14 cellular contexts compared by ENCODE assay signal in genomic region chr5:124206540-124206939, GRCh38.
"Had no signal": no experiment of that assay in that cellular context is flagged by ENCODE, and none has a peak within 500 bp of the region (broad histone marks: within the 10 kb centered on the region; RNA-seq: fewer than 3 reads in every experiment).

No MANE protein-coding gene starts in this region.

- H3K27ac ChIP-seq: lower lobe of right lung, stomach, thoracic aorta had no signal

- H3K4me1 ChIP-seq: lower lobe of right lung, stomach had no signal

- H3K36me3 ChIP-seq: lower lobe of right lung, stomach, thoracic aorta had no signal

- H3K27me3 ChIP-seq: stomach had no signal

- DNase-seq: activated CD4-positive, alpha-beta T cell treated with anti-CD3 and anti-CD28 coated beads for 36 hours; activated CD8-positive, alpha-beta memory T cell treated with anti-CD3 and anti-CD28 coated beads, Interleukin-2, amount 50 U/mL, for 4 hours; activated CD8-positive, alpha-beta T cell treated with anti-CD3 and anti-CD28 coated beads for 36 hours; activated naive CD8-positive, alpha-beta T cell treated with anti-CD3 and anti-CD28 coated beads, Interleukin-2, amount 10 ng/mL, durations not matched to agents 7 days and 5 days; anterior cingulate cortex; cerebellar nuclear complex; glutamatergic neuron; immature natural killer cell; lower lobe of right lung; midbrain; naive B cell; small intestine; stomach had no signal

- H3K4me3 ChIP-seq: lower lobe of right lung, stomach, thoracic aorta had no signal

- ATAC-seq: activated CD4-positive, alpha-beta T cell treated with anti-CD3 and anti-CD28 coated beads for 36 hours; activated CD8-positive, alpha-beta T cell treated with anti-CD3 and anti-CD28 coated beads for 36 hours; lower lobe of right lung had no signal

- H3K9me3 ChIP-seq: lower lobe of right lung, thoracic aorta had no signal
